In genomic region chr1:42925132-42925769, GRCh38 we compare ENCODE assay signal across 8 cellular contexts. TPM values are rescaled to one million over a fixed set of nuclear protein-coding genes. Genes with fewer than 3 reads are reported as not detected.
A peak's percentile ranks its signal among the peaks of the same experiment; 100 is the strongest.
DNase-seq lines count a peak whose midpoint lies in the region; ATAC-seq and TF ChIP-seq lines count a peak whose summit lies in the region.

No MANE protein-coding gene starts in this region.

- H3K4me1 Mint-ChIP-seq in HFFc6 (ENCODE audit: low read depth), result peaks cover 37% of the 10 kb centered on the region
- H3K4me1 Mint-ChIP-seq in activated naive CD8-positive, alpha-beta T cell treated with anti-CD3 and anti-CD28 coated beads, Interleukin-2, amount 50 U/mL, for 24 hours, result peaks cover 54% of the 10 kb centered on the region

- H3K14ac ChIP-seq in mesenchymal stem cell (ENCODE audit: low read length in 2 of 2), result no peak overlapping the region

- no peak for ATAC-seq in activated naive CD8-positive, alpha-beta T cell treated with anti-CD3 and anti-CD28 coated beads, Interleukin-2, amount 50 U/mL, for 24 hours
- ATAC-seq in HG02571 (IDR thresholded peaks at IDR 0.05; ENCODE audit: unreplicated experiment), result no peak

- H4K91ac ChIP-seq in mesenchymal stem cell (ENCODE audit: low read length), result no peak overlapping the region

- no peak overlapping the region for H2AFZ ChIP-seq in mesenchymal stem cell (ENCODE audit: low read depth, low read length)

- H3K4me3 Mint-ChIP-seq in HFFc6, result peak overlapping the region; percentile 74
- peak overlapping the region; percentile 83 for H3K4me3 Mint-ChIP-seq in activated naive CD8-positive, alpha-beta T cell treated with anti-CD3 and anti-CD28 coated beads, Interleukin-2, amount 50 U/mL, for 24 hours

- H3K4me2 ChIP-seq in mesenchymal stem cell (ENCODE audit: low read length, poor library complexity, severe bottlenecking), result peak overlapping the region; percentile 52

- H2BK15ac ChIP-seq in mesenchymal stem cell (ENCODE audit: low read depth, poor library complexity, severe bottlenecking), result no peak overlapping the region

- H3K27me3 Mint-ChIP-seq in HFFc6 (ENCODE audit: insufficient read depth), result peaks cover 12% of the 10 kb centered on the region
- no peaks in the 10 kb centered on the region for H3K27me3 Mint-ChIP-seq in activated naive CD8-positive, alpha-beta T cell treated with anti-CD3 and anti-CD28 coated beads, Interleukin-2, amount 50 U/mL, for 24 hours

- no peak overlapping the region for H2BK120ac ChIP-seq in mesenchymal stem cell (ENCODE audit: low read depth, low read length)

- no peak overlapping the region for H2BK5ac ChIP-seq in mesenchymal stem cell (ENCODE audit: low read depth, low read length, poor library complexity, severe bottlenecking)

- no peaks in the 10 kb centered on the region for H3K27me3 ChIP-seq in mesenchymal stem cell (ENCODE audit: control insufficient read depth in 1 of 2, insufficient read depth in 1 of 2, low read length in 2 of 2)

- peak overlapping the region in 1 of 2 experiments; percentile 98 for H3K4me3 ChIP-seq in mesenchymal stem cell (ENCODE audit: insufficient read depth in 1 of 2, low read depth in 1 of 2, low read length in 2 of 2)

- peaks cover 20% of the 10 kb centered on the region for H3K4me1 ChIP-seq in mesenchymal stem cell (ENCODE audit: control insufficient read depth, insufficient read depth, low read depth, low read length)

- H2AK5ac ChIP-seq in mesenchymal stem cell (ENCODE audit: low read length, severe bottlenecking), result peak overlapping the region; percentile 72

- peaks cover 37 to 47% of the 10 kb centered on the region in 2 experiments for H3K36me3 ChIP-seq in mesenchymal stem cell (ENCODE audit: control insufficient read depth in 1 of 2, insufficient read depth in 2 of 2, low read depth in 1 of 2, low read length in 2 of 2)

- peak overlapping the region; percentile 76 for H3K27ac Mint-ChIP-seq in HFFc6
- H3K27ac Mint-ChIP-seq in activated naive CD8-positive, alpha-beta T cell treated with anti-CD3 and anti-CD28 coated beads, Interleukin-2, amount 50 U/mL, for 24 hours, result peak overlapping the region; percentile 87

- H3K4ac ChIP-seq in mesenchymal stem cell (ENCODE audit: low read depth in 1 of 2, low read length in 2 of 2), result no peak overlapping the region

- no peaks in the 10 kb centered on the region for H3K9me3 ChIP-seq in mesenchymal stem cell (ENCODE audit: control insufficient read depth, low read length)

- H2BK12ac ChIP-seq in mesenchymal stem cell (ENCODE audit: low read length in 2 of 2), result peak overlapping the region in 1 of 2 experiments; percentile 15

- 0 out of 2 replicates have a peak, but pooled peaks have one; percentile 17 for TF ChIP-seq CTCF in HFFc6 (IDR thresholded peaks at IDR 0.05)

- peaks cover 31% of the 10 kb centered on the region for H3K36me3 Mint-ChIP-seq in HFFc6 (ENCODE audit: low read depth)
- H3K36me3 Mint-ChIP-seq in activated naive CD8-positive, alpha-beta T cell treated with anti-CD3 and anti-CD28 coated beads, Interleukin-2, amount 50 U/mL, for 24 hours (ENCODE audit: low read depth), result peaks cover 38% of the 10 kb centered on the region

- peak overlapping the region; percentile 75 for H4K8ac ChIP-seq in mesenchymal stem cell (ENCODE audit: low read length)

- 53% methylated on average over 2 of the region's 3 CpGs for WGBS in mesenchymal stem cell

- peak overlapping the region; percentile 72 for H3K9ac ChIP-seq in mesenchymal stem cell (ENCODE audit: low read length)

- peaks cover 18% of the 10 kb centered on the region for H3K79me1 ChIP-seq in mesenchymal stem cell (replicated peaks; ENCODE audit: low read length, poor library complexity, severe bottlenecking)

- H3K18ac ChIP-seq in mesenchymal stem cell (ENCODE audit: low read depth in 1 of 2, low read length in 2 of 2), result no peak overlapping the region

- H3K23ac ChIP-seq in mesenchymal stem cell (ENCODE audit: low read length in 2 of 2), result no peak overlapping the region

- DNase-seq in AG20443 (ENCODE audit: low spot score) (peak; percentile 6), HFFc6 (no peak), mesenchymal stem cell (no peak), NK-92 (lab: John Stamatoyannopoulos, UW; ENCODE audit: unreplicated experiment) (no peak)
- DNase-seq in activated naive CD8-positive, alpha-beta T cell treated with anti-CD3 and anti-CD28 coated beads, Interleukin-2, amount 50 U/mL, for 24 hours, result no peak
- no peak for DNase-seq in effector CD4-positive, alpha-beta T cell
- no peak for DNase-seq in stimulated activated CD4-positive, alpha-beta T cell treated with anti-CD3 and anti-CD28 coated beads, Interleukin-2, amount 100 ng/mL, for 24 hours

- H3K27ac ChIP-seq in mesenchymal stem cell (ENCODE audit: low read length, poor library complexity, severe bottlenecking), result peak overlapping the region; percentile 65

- no peaks in the 10 kb centered on the region for H3K9me3 Mint-ChIP-seq in HFFc6
- no peaks in the 10 kb centered on the region for H3K9me3 Mint-ChIP-seq in activated naive CD8-positive, alpha-beta T cell treated with anti-CD3 and anti-CD28 coated beads, Interleukin-2, amount 50 U/mL, for 24 hours

RNA-seq across cellular contexts. Expression of gene SLC2A1, which starts 33.4 kb away (rescaled TPM):
- total RNA-seq in HFFc6 (2021; fragmentation: NEBNext Ultra II Directional; extraction: Animal tissue kit (Norgen Biotek cat#: 25700)), result 100 to 1,000 TPM in 4 of 6 experiments, 10 to 100 TPM in 2; 89.7 to 174 (median 105) TPM
- polyA plus RNA-seq in mesenchymal stem cell (2013, experiment 1 of 2), result 64.6 TPM
- 64.8 TPM for polyA plus RNA-seq in mesenchymal stem cell (2013, experiment 2 of 2)
